8 cellular contexts compared by ENCODE assay signal in genomic region chr11:73143126-73143838, GRCh38. TPM values are rescaled to one million over a fixed set of nuclear protein-coding genes. Genes with fewer than 3 reads are reported as not detected.
DNase-seq lines count a peak whose midpoint lies in the region; ATAC-seq and TF ChIP-seq lines count a peak whose summit lies in the region.

No MANE protein-coding gene starts in this region.

- peak overlapping the region; percentile 32 for H3K9ac ChIP-seq in endocrine pancreas (ENCODE audit: control insufficient read depth, insufficient read depth, low read length)

- peaks cover 0 to 3% (median 0%) of the 10 kb centered on the region in 5 donors for H3K27me3 Mint-ChIP-seq in naive thymus-derived CD8-positive, alpha-beta T cell

- H3K4me3 ChIP-seq in endocrine pancreas (ENCODE audit: control insufficient read depth, insufficient read depth, low read length): no peak overlapping the region

- H3K36me3 Mint-ChIP-seq in naive thymus-derived CD8-positive, alpha-beta T cell: peaks cover 0 to 10% (median 0%) of the 10 kb centered on the region in 3 donors

- H3K27me3 ChIP-seq in endocrine pancreas (ENCODE audit: control insufficient read depth, insufficient read depth, low read length): no peaks in the 10 kb centered on the region

- H3K27ac Mint-ChIP-seq in naive thymus-derived CD8-positive, alpha-beta T cell: peak overlapping the region; percentile 95 to 100 (median 98)

- POLR2A ChIA-PET in RWPE1 (lab: Yijun Ruan, JAX; ENCODE audit: low non-redundant PET): no interaction called here
- POLR2A ChIA-PET in naive thymus-derived CD8-positive, alpha-beta T cell (lab: Charles Lee): interaction anchor here (1.0 to 3.5 kb wide), 18 partner anchors 9 to 1350 kb away, joined by 3 to 47 read pairs (median 6); partner anchors contain the start of genes ATG16L2, LIPT2, RAB6A and STARD10

- no peak for TF ChIP-seq CTCF in RWPE1 (conservative IDR thresholded peaks at IDR 0.05; ENCODE audit: low read depth)

- CTCF ChIA-PET in RWPE1 (lab: Yijun Ruan, JAX): interaction anchor here (0.5 to 1.0 kb wide), 6 partner anchors 13 to 311 kb away, joined by 3 to 4 read pairs (median 3); no protein-coding TSS in a partner anchor

- no peaks in the 10 kb centered on the region for H3K9me3 ChIP-seq in endocrine pancreas (ENCODE audit: control insufficient read depth, low read length)

- peak overlapping the region; percentile 93 for H3K27ac ChIP-seq in RWPE1

- TF ChIP-seq POLR2A in GM19193 (IDR thresholded peaks at IDR 0.05; ENCODE audit: extremely low read depth, insufficient read depth, insufficient read length): peak; percentile 45

- H3K36me3 ChIP-seq in endocrine pancreas (ENCODE audit: control insufficient read depth, insufficient read depth, low read length): no peaks in the 10 kb centered on the region

- peaks cover 9% of the 10 kb centered on the region for H3K4me1 ChIP-seq in endocrine pancreas (ENCODE audit: control insufficient read depth, insufficient read depth, low read length)

- H3K4me1 Mint-ChIP-seq in naive thymus-derived CD8-positive, alpha-beta T cell: peaks cover 18 to 76% (median 33%) of the 10 kb centered on the region in 4 donors

- ATAC-seq in naive thymus-derived CD8-positive, alpha-beta T cell: peak; percentile 4 to 25
- ATAC-seq in HG03039 (IDR thresholded peaks at IDR 0.05; ENCODE audit: unreplicated experiment) (no peak), GM19351 (IDR thresholded peaks at IDR 0.05; ENCODE audit: unreplicated experiment) (no peak)

- DNase-seq in Ammon's horn (ENCODE audit: low spot score): peak; percentile 32
- DNase-seq in RWPE1 (ENCODE audit: low spot score): no peak
- peak in 1 of 10 donors; percentile 60 for DNase-seq in naive thymus-derived CD8-positive, alpha-beta T cell
- DNase-seq in HPDE6-E6E7 (ENCODE audit: extremely low spot score): no peak

- peaks cover 0 to 3% (median 0%) of the 10 kb centered on the region in 9 donors for H3K9me3 Mint-ChIP-seq in naive thymus-derived CD8-positive, alpha-beta T cell

- H3K4me3 Mint-ChIP-seq in naive thymus-derived CD8-positive, alpha-beta T cell: peak overlapping the region; percentile 88 to 99 (median 94)

RNA-seq across cellular contexts. Expression of gene FCHSD2, which starts 1.2 kb away (rescaled TPM):
- total RNA-seq in naive thymus-derived CD8-positive, alpha-beta T cell: 10 to 100 TPM; 54.6 to 70.0 TPM
- 10 to 100 TPM; 11.8 to 15.6 (median 14.7) TPM for polyA plus RNA-seq in naive thymus-derived CD8-positive, alpha-beta T cell

Comparison
In these comparisons a context has a peak if more than half of its experiments do, and no peak if none do; other contexts are left out.
1. ATAC-seq: peak in naive thymus-derived CD8-positive, alpha-beta T cell (2 of 2); none in HG03039 (single experiment) and GM19351 (single experiment).